ENCODE assay signal across 30 cellular contexts in genomic region chr3:70095260-70095659, GRCh38.
"Had no signal": no experiment of that assay in that cellular context is flagged by ENCODE, and none has a peak within 500 bp of the region (broad histone marks: within the 10 kb centered on the region; RNA-seq: fewer than 3 reads in every experiment).

No MANE protein-coding gene starts in this region.

- H3K4me1 ChIP-seq: adrenal gland, body of pancreas, colonic mucosa had no signal

- FAIRE-seq: endometrium, endothelial cell of umbilical vein, frontal cortex had no signal

- ATAC-seq: activated CD4-positive, CD25-positive, alpha-beta regulatory T cell treated with anti-CD3 and anti-CD28 coated beads, Interleukin-2, amount 50 U/mL, for 24 hours; activated CD8-positive, alpha-beta memory T cell treated with anti-CD3 and anti-CD28 coated beads, Interleukin-2, amount 10 ng/mL, durations not matched to agents 7 days and 5 days; activated CD8-positive, alpha-beta T cell treated with anti-CD3 and anti-CD28 coated beads, Interleukin-2, amount 10 ng/mL, durations not matched to agents 7 days and 5 days; activated naive CD8-positive, alpha-beta T cell treated with anti-CD3 and anti-CD28 coated beads, Interleukin-2, amount 50 U/mL, for 24 hours; body of pancreas; T-helper 17 cell had no signal

- H3K36me3 ChIP-seq: adrenal gland, colonic mucosa, WERI-Rb-1 had no signal

- H3K4me3 ChIP-seq: adrenal gland, body of pancreas, colonic mucosa had no signal

- H3K27me3 ChIP-seq: adrenal gland, body of pancreas, colonic mucosa had no signal

- H3K27ac ChIP-seq: adrenal gland, body of pancreas, colonic mucosa, epithelial cell of prostate, WERI-Rb-1 had no signal

- DNase-seq: activated B cell treated with CpG ODN at 0.5 μM for 24 hours; activated CD4-positive, alpha-beta memory T cell treated with anti-CD3 and anti-CD28 coated beads for 36 hours; activated CD4-positive, alpha-beta T cell treated with anti-CD3 and anti-CD28 coated beads for 48 hours; activated CD4-positive, alpha-beta T cell treated with anti-CD3 and anti-CD28 coated beads, Interleukin-2, amount 50 U/mL, for 1 hour; activated CD8-positive, alpha-beta memory T cell treated with anti-CD3 and anti-CD28 coated beads, Interleukin-2, amount 10 ng/mL, durations not matched to agents 7 days and 5 days; activated CD8-positive, alpha-beta memory T cell treated with anti-CD3 and anti-CD28 coated beads, Interleukin-2, amount 50 U/mL, for 4 hours; activated CD8-positive, alpha-beta T cell treated with anti-CD3 and anti-CD28 coated beads, Interleukin-2, amount 10 ng/mL, durations not matched to agents 7 days and 5 days; activated effector memory CD4-positive, alpha-beta T cell treated with anti-CD3 and anti-CD28 coated beads, Interleukin-2, amount 50 U/mL, for 16 hours; activated naive CD4-positive, alpha-beta T cell treated with anti-CD3 and anti-CD28 coated beads for 36 hours; activated naive CD8-positive, alpha-beta T cell treated with anti-CD3 and anti-CD28 coated beads for 36 hours; activated naive CD8-positive, alpha-beta T cell treated with anti-CD3 and anti-CD28 coated beads, Interleukin-2, amount 50 U/mL, for 24 hours; activated T-cell treated with anti-CD3 and anti-CD28 coated beads, Interleukin-2, amount 50 U/mL, for 1 hour; activated T-cell treated with anti-CD3 and anti-CD28 coated beads, Interleukin-2, amount 50 U/mL, for 48 hours; adrenal gland; amygdala; aorta; body of pancreas; caudate nucleus; colonic mucosa; effector CD8-positive, alpha-beta T cell; foreskin fibroblast; head of caudate nucleus; T-helper 17 cell; T1000; WERI-Rb-1 had no signal

- H3K9me3 ChIP-seq: adrenal gland, body of pancreas, colonic mucosa had no signal
